9 cellular contexts compared by ENCODE assay signal in the genomic region with DNA sequence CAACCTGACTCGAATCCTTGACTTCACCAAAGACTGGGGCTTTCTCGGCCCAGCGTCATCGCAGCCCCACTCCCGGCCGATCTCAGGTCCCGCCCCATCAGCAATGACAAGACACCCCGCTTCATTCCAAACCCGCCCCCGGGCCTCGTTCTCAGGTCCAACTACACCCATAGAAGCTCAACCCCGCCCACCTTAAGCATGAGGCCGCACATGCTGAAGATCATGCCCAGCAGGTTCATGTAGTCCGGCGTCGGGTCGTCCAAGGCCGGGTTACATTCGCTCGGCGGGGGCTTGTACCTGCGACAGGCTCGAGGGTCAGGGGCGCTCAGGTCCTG. TPM values are rescaled to one million over a fixed set of nuclear protein-coding genes. Genes with fewer than 3 reads are reported as not detected.
A peak's percentile ranks its signal among the peaks of the same experiment; 100 is the strongest.
DNase-seq lines count a peak whose midpoint lies in the region; ATAC-seq and TF ChIP-seq lines count a peak whose summit lies in the region.
"Had no signal": no experiment of that assay in that cellular context is flagged by ENCODE, and none has a peak within 500 bp of the region (broad histone marks: within the 10 kb centered on the region; RNA-seq: fewer than 3 reads in every experiment).

No MANE protein-coding gene starts in this region.

- H3K36me3 ChIP-seq in esophagus (ENCODE audit: control insufficient read depth in 2 of 2, insufficient read depth in 2 of 2, low read length in 1 of 2), result peaks cover 0 to 17% of the 10 kb centered on the region in 2 donors

- TF ChIP-seq POLR2A in GM18505 (IDR thresholded peaks at IDR 0.05; ENCODE audit: borderline replicate concordance, extremely low read depth, insufficient read depth, insufficient read length), result no peak

- no peaks in the 10 kb centered on the region for H3K9me3 Mint-ChIP-seq in activated T-cell treated with anti-CD3 and anti-CD28 coated beads, Interleukin-2, amount 50 U/mL, for 24 hours
- no peaks in the 10 kb centered on the region for H3K9me3 Mint-ChIP-seq in naive B cell
- no peaks in the 10 kb centered on the region for H3K9me3 Mint-ChIP-seq in stimulated activated naive CD8-positive, alpha-beta T cell treated with anti-CD3 and anti-CD28 coated beads, Interleukin-15, Interleukin-2, amounts not matched to agents 100 ng/mL and 50 ng/mL, for 24 hours

- no peaks in the 10 kb centered on the region for H3K27me3 Mint-ChIP-seq in activated T-cell treated with anti-CD3 and anti-CD28 coated beads, Interleukin-2, amount 50 U/mL, for 24 hours
- H3K27me3 Mint-ChIP-seq in naive B cell, result no peaks in the 10 kb centered on the region
- no peaks in the 10 kb centered on the region for H3K27me3 Mint-ChIP-seq in stimulated activated naive CD8-positive, alpha-beta T cell treated with anti-CD3 and anti-CD28 coated beads, Interleukin-15, Interleukin-2, amounts not matched to agents 100 ng/mL and 50 ng/mL, for 24 hours

- peak overlapping the region; percentile 95 to 96 for H3K27ac ChIP-seq in esophagus (ENCODE audit: low read depth in 2 of 2, low read length in 1 of 2)

- H3K4me1 Mint-ChIP-seq in activated T-cell treated with anti-CD3 and anti-CD28 coated beads, Interleukin-2, amount 50 U/mL, for 24 hours (ENCODE audit: low read depth), result peaks cover 56% of the 10 kb centered on the region
- H3K4me1 Mint-ChIP-seq in naive B cell, result peaks cover 44 to 70% (median 65%) of the 10 kb centered on the region in 3 donors
- H3K4me1 Mint-ChIP-seq in stimulated activated naive CD8-positive, alpha-beta T cell treated with anti-CD3 and anti-CD28 coated beads, Interleukin-15, Interleukin-2, amounts not matched to agents 100 ng/mL and 50 ng/mL, for 24 hours (ENCODE audit: low read depth), result peaks cover 62% of the 10 kb centered on the region

- no peaks in the 10 kb centered on the region for H3K9me3 ChIP-seq in esophagus (ENCODE audit: control insufficient read depth in 2 of 2, insufficient read depth in 1 of 2, low read depth in 1 of 2, low read length in 1 of 2)

- WGBS in esophagus, 2 donors, result 0 to 1% methylated on average over 24 of the region's 24 CpGs

- H3K4me1 ChIP-seq in esophagus (ENCODE audit: control insufficient read depth in 2 of 2, insufficient read depth in 2 of 2, low read length in 1 of 2), result peaks cover 21 to 25% of the 10 kb centered on the region in 2 donors

- ATAC-seq in naive B cell (ENCODE audit: low read depth in 2 of 2) (peak; percentile 13 to 15), GM18505 (IDR thresholded peaks at IDR 0.05; ENCODE audit: unreplicated experiment) (no peak)

- H3K27ac Mint-ChIP-seq in activated T-cell treated with anti-CD3 and anti-CD28 coated beads, Interleukin-2, amount 50 U/mL, for 24 hours, result peak overlapping the region; percentile 100
- H3K27ac Mint-ChIP-seq in naive B cell, result peak overlapping the region; percentile 99 to 100 (median 100)
- peak overlapping the region; percentile 100 for H3K27ac Mint-ChIP-seq in stimulated activated naive CD8-positive, alpha-beta T cell treated with anti-CD3 and anti-CD28 coated beads, Interleukin-15, Interleukin-2, amounts not matched to agents 100 ng/mL and 50 ng/mL, for 24 hours

- H3K27me3 ChIP-seq in esophagus (ENCODE audit: control insufficient read depth in 1 of 2, insufficient read depth in 2 of 2, low read length in 2 of 2), result no peaks in the 10 kb centered on the region

- peaks cover 89% of the 10 kb centered on the region for H3K36me3 Mint-ChIP-seq in activated T-cell treated with anti-CD3 and anti-CD28 coated beads, Interleukin-2, amount 50 U/mL, for 24 hours (ENCODE audit: low read depth)
- H3K36me3 Mint-ChIP-seq in naive B cell, result peaks cover 0 to 2% of the 10 kb centered on the region in 2 donors
- peaks cover 28% of the 10 kb centered on the region for H3K36me3 Mint-ChIP-seq in stimulated activated naive CD8-positive, alpha-beta T cell treated with anti-CD3 and anti-CD28 coated beads, Interleukin-15, Interleukin-2, amounts not matched to agents 100 ng/mL and 50 ng/mL, for 24 hours (ENCODE audit: low read depth)

- peak overlapping the region; percentile 95 for H3K4me3 Mint-ChIP-seq in activated T-cell treated with anti-CD3 and anti-CD28 coated beads, Interleukin-2, amount 50 U/mL, for 24 hours
- H3K4me3 Mint-ChIP-seq in naive B cell, result peak overlapping the region; percentile 91 to 99 (median 98)
- H3K4me3 Mint-ChIP-seq in stimulated activated naive CD8-positive, alpha-beta T cell treated with anti-CD3 and anti-CD28 coated beads, Interleukin-15, Interleukin-2, amounts not matched to agents 100 ng/mL and 50 ng/mL, for 24 hours, result peak overlapping the region; percentile 92

- DNase-seq in GM04504 (ENCODE audit: low read depth) (peak; percentile 24), NAMALWA (ENCODE audit: low spot score) (peak; percentile 73), naive B cell (peak; percentile 56), NCI-H510A treated with DMSO at 0.1 percent for 48 hours (lab: John Stamatoyannopoulos, UW) (no peak)
- no peak for DNase-seq in activated T-cell treated with anti-CD3 and anti-CD28 coated beads, Interleukin-2, amount 50 U/mL, for 24 hours

- peak overlapping the region; percentile 75 to 90 for H3K4me3 ChIP-seq in esophagus (ENCODE audit: low read depth in 1 of 2, low read length in 2 of 2)

RNA-seq across cellular contexts. Expression of a gene that starts 2.3 kb away (rescaled TPM):
- 10 to 100 TPM in 1 of 2 donors, 1 to 10 TPM in 1; 8.9 to 14.4 TPM for polyA plus RNA-seq in esophagus
- polyA plus RNA-seq in naive B cell (ENCODE audit: low read depth in 6 of 6), result 10 to 100 TPM; 12.6 to 34.5 (median 17.5) TPM

RNA-seq across cellular contexts. Expression of a gene that starts 2.4 kb away (rescaled TPM):
- polyA plus RNA-seq in esophagus, result 10 to 100 TPM; 22.6 to 26.6 TPM
- polyA plus RNA-seq in naive B cell (ENCODE audit: low read depth in 6 of 6), result 10 to 100 TPM; 64.1 to 97.0 (median 76.9) TPM

RNA-seq across cellular contexts. Expression of a gene that starts 12.8 kb away (rescaled TPM):
- polyA plus RNA-seq in esophagus (10 to 100 TPM; 45.5 to 51.3 TPM), naive B cell (ENCODE audit: low read depth in 6 of 6) (100 to 1,000 TPM in 2 of 6 donors, 10 to 100 TPM in 4; 83.5 to 132 (median 85.5) TPM)

RNA-seq across cellular contexts. Expression of a gene that starts 18.9 kb away (rescaled TPM):
- polyA plus RNA-seq in esophagus (not detected), naive B cell (ENCODE audit: low read depth in 6 of 6) (not detected)
- polyA plus RNA-seq: adipose tissue had no signal

RNA-seq across cellular contexts. Expression of a gene that starts 27.5 kb away (rescaled TPM):
- polyA plus RNA-seq in esophagus, result 10 to 100 TPM in 1 of 2 donors, 1 to 10 TPM in 1; 5.0 to 12.3 TPM
- polyA plus RNA-seq in naive B cell (ENCODE audit: low read depth in 6 of 6), result 1 to 10 TPM; 2.0 to 5.8 (median 4.9) TPM

Comparison
In these comparisons a context has a peak if more than half of its experiments do, and no peak if none do; other contexts are left out.
1. DNase-seq: peak in GM04504 (single experiment), NAMALWA (single experiment) and naive B cell (single experiment); none in activated T-cell treated with anti-CD3 and anti-CD28 coated beads, Interleukin-2, amount 50 U/mL, for 24 hours (single experiment) and NCI-H510A treated with DMSO at 0.1 percent for 48 hours (single experiment).
2. Peak in every context shown above with its lines, with median percentiles within 50 percentile points of each other: H3K27ac Mint-ChIP-seq and H3K4me3 Mint-ChIP-seq.